10 cellular contexts compared by ENCODE assay signal in genomic region chr1:67759692-67760029, GRCh38.
DNase-seq lines count a peak whose midpoint lies in the region; ATAC-seq, FAIRE-seq and TF ChIP-seq lines count a peak whose summit lies in the region.
"Had no signal": no experiment of that assay in that cellular context is flagged by ENCODE, and none has a peak within 500 bp of the region (broad histone marks: within the 10 kb centered on the region; RNA-seq: fewer than 3 reads in every experiment).

No MANE protein-coding gene starts in this region.

- TF ChIP-seq POLR2A in suprapubic skin (IDR thresholded peaks at IDR 0.05), result no peak

- H3K9me3 ChIP-seq in colonic mucosa (no peaks in the 10 kb centered on the region), suprapubic skin (no peaks in the 10 kb centered on the region)
- H3K9me3 ChIP-seq in CD4-positive, alpha-beta T cell (ENCODE audit: control insufficient read depth, low read length), result no peaks in the 10 kb centered on the region

- peak overlapping the region; percentile 74 for H3K27ac ChIP-seq in colonic mucosa
- H3K27ac ChIP-seq in suprapubic skin, result peak overlapping the region; percentile 38
- no peak overlapping the region for H3K27ac ChIP-seq in CD4-positive, alpha-beta T cell (ENCODE audit: low read depth, low read length)

- POLR2A ChIA-PET in CD4-positive, alpha-beta T cell (lab: Charles Lee), result interaction anchor here (1.1 to 2.1 kb wide), 3 partner anchors 75 to 227 kb away, joined by 4 to 11 read pairs (median 10); partner anchors contain the start of gene GADD45A

- peak; percentile 3 for ATAC-seq in GM21367 (IDR thresholded peaks at IDR 0.05; ENCODE audit: unreplicated experiment)
- peak; percentile 14 for ATAC-seq in HG03139 (IDR thresholded peaks at IDR 0.05; ENCODE audit: unreplicated experiment)
- ATAC-seq in CD4-positive, alpha-beta T cell (ENCODE audit: poor library complexity), result no peak

- H3K27ac Mint-ChIP-seq in CD4-positive, alpha-beta T cell, result no peak overlapping the region

- H3K36me3 ChIP-seq in colonic mucosa (no peaks in the 10 kb centered on the region), suprapubic skin (peaks cover 3% of the 10 kb centered on the region)

- H3K9ac ChIP-seq in colonic mucosa (ENCODE audit: low read depth in 2 of 2, low read length in 2 of 2), result peak overlapping the region in 1 of 2 donors; percentile 78

- no peak overlapping the region for H3K4me3 Mint-ChIP-seq in CD4-positive, alpha-beta T cell

- TF ChIP-seq CTCF in colonic mucosa (IDR thresholded peaks at IDR 0.05) (no peak), suprapubic skin (IDR thresholded peaks at IDR 0.05) (no peak)
- no peak for TF ChIP-seq CTCF in CD4-positive, alpha-beta T cell (IDR thresholded peaks at IDR 0.05)

- H3K4me1 ChIP-seq in colonic mucosa (peaks cover 8% of the 10 kb centered on the region), suprapubic skin (peaks cover 19% of the 10 kb centered on the region)

- no peak for FAIRE-seq in frontal cortex (lab: Jason Lieb, UNC)
- FAIRE-seq: endometrium had no signal

- DNase-seq in colonic mucosa, result no peak
- no peak for DNase-seq in suprapubic skin (ENCODE audit: low spot score in 2 of 2)
- DNase-seq in NCI-H1694 (lab: John Stamatoyannopoulos, UW), result no peak
- DNase-seq in NCI-H1092 (lab: John Stamatoyannopoulos, UW), result no peak
- DNase-seq in frontal cortex (ENCODE audit: low spot score in 2 of 2), result no peak
- DNase-seq in CD4-positive, alpha-beta T cell, result no peak

- H3K27me3 ChIP-seq in colonic mucosa (no peaks in the 10 kb centered on the region), suprapubic skin (no peaks in the 10 kb centered on the region)
- peaks cover 8% of the 10 kb centered on the region for H3K27me3 ChIP-seq in CD4-positive, alpha-beta T cell (ENCODE audit: control insufficient read depth, insufficient read depth, low read length)

- no peaks in the 10 kb centered on the region for H3K4me1 Mint-ChIP-seq in CD4-positive, alpha-beta T cell (ENCODE audit: low read depth)

- H3K36me3 Mint-ChIP-seq in CD4-positive, alpha-beta T cell (ENCODE audit: low read depth), result no peaks in the 10 kb centered on the region

- CTCF ChIA-PET in CD4-positive, alpha-beta T cell (lab: Charles Lee), result interaction anchor here (0.7 to 3.7 kb wide), 15 partner anchors 9 to 994 kb away, joined by 3 to 54 read pairs (median 4); no protein-coding TSS in a partner anchor

- intact Hi-C loops in colonic mucosa (cut with DNase I), result loop anchor here (2.0 to 10.0 kb wide), 4 partner anchors 72 to 585 kb away; partner anchors contain the start of gene GADD45A
- intact Hi-C loops in CD4-positive, alpha-beta T cell (cut with DNase I, micrococcal nuclease), result loop anchor here (1.0 to 10.0 kb wide), 6 partner anchors 72 to 995 kb away; partner anchors contain the start of gene GADD45A (in 1 of the 2)

- peaks cover 27% of the 10 kb centered on the region for H3K27me3 Mint-ChIP-seq in CD4-positive, alpha-beta T cell

- no peak for TF ChIP-seq EP300 in suprapubic skin (IDR thresholded peaks at IDR 0.05)

- H3K4me3 ChIP-seq in colonic mucosa (no peak overlapping the region), suprapubic skin (no peak overlapping the region)
- H3K4me3 ChIP-seq: skin epidermis had no signal

- H3K9me3 Mint-ChIP-seq in CD4-positive, alpha-beta T cell, result no peaks in the 10 kb centered on the region
